1 cellular context compared by ENCODE assay signal in genomic region chr19:19488875-19489690, GRCh38.
TF ChIP-seq lines count a peak whose summit lies in the region.

No MANE protein-coding gene starts in this region.

TF ChIP-seq in H1, 55 proteins besides CTCF, POLR2A, EP300 and RAD21:
- TF ChIP-seq MAFK (IDR thresholded peaks at IDR 0.05; ENCODE audit: low read depth, low read length) (no peak), NANOG (IDR thresholded peaks at IDR 0.05; ENCODE audit: insufficient read depth, low read depth, low read length, poor library complexity, severe bottlenecking) (peak; percentile 74), TAF7 (optimal IDR thresholded peaks at IDR 0.05; ENCODE audit: borderline replicate concordance, low read depth, low read length) (peak; percentile 80), SIN3A (conservative IDR thresholded peaks at IDR 0.05 in 1 of 2, IDR thresholded peaks at IDR 0.05 in 1 of 2; ENCODE audit: low read depth in 1 of 2, low read length in 2 of 2) (peak in 1 of 2 experiments; percentile 88; a peak in 2 of 4 replicates), JUN (IDR thresholded peaks at IDR 0.05; ENCODE audit: low read depth, low read length) (peak; percentile 87), USF2 (IDR thresholded peaks at IDR 0.05; ENCODE audit: low read length) (peak; percentile 98), SAP30 (IDR thresholded peaks at IDR 0.05; ENCODE audit: insufficient read depth, insufficient replicate concordance, low read length) (no peak), TAF1 (IDR thresholded peaks at IDR 0.05; ENCODE audit: low read depth, low read length) (peak; percentile 64; the same call in 1 of the 2 replicates), POLR2AphosphoS5 (IDR thresholded peaks at IDR 0.05; ENCODE audit: low read depth, low read length) (peak; percentile 47), YY1 (IDR thresholded peaks at IDR 0.05; ENCODE audit: low read depth, low read length) (peak; percentile 99), TBP (IDR thresholded peaks at IDR 0.05; ENCODE audit: low read depth, low read length) (peak; percentile 27; the same call in 1 of the 2 replicates), ATF2 (IDR thresholded peaks at IDR 0.05; ENCODE audit: low read length) (peak; percentile 96), TCF12 (IDR thresholded peaks at IDR 0.05; ENCODE audit: low read depth, low read length) (0 out of 2 replicates have a peak, but pooled peaks have one; percentile 2), HDAC2 (IDR thresholded peaks at IDR 0.05; ENCODE audit: borderline replicate concordance in 1 of 2, low read depth in 2 of 2, low read length in 2 of 2) (peak; percentile 49 to 70; a peak in 2 of 4 replicates), TEAD4 (IDR thresholded peaks at IDR 0.05; ENCODE audit: low read depth, low read length) (peak; percentile 77; the same call in 1 of the 2 replicates), ATF3 (IDR thresholded peaks at IDR 0.05; ENCODE audit: insufficient read depth, low read depth, low read length) (peak; percentile 84), CREB1 (IDR thresholded peaks at IDR 0.05) (peak; percentile 67), SP1 (IDR thresholded peaks at IDR 0.05; ENCODE audit: low read depth, low read length) (peak; percentile 59; the same call in 1 of the 2 replicates), SP4 (IDR thresholded peaks at IDR 0.05; ENCODE audit: low read length) (peak; percentile 97), JUND (IDR thresholded peaks at IDR 0.05; ENCODE audit: low read length) (peak; percentile 88), RNF2 (IDR thresholded peaks at IDR 0.05; ENCODE audit: borderline replicate concordance, low read depth, low read length, missing control alignments, poor library complexity, severe bottlenecking) (no peak), CHD2 (IDR thresholded peaks at IDR 0.05; ENCODE audit: low read length) (no peak), CTBP2 (IDR thresholded peaks at IDR 0.05; ENCODE audit: borderline replicate concordance, insufficient read depth, insufficient read length, low read length) (no peak), SIX5 (IDR thresholded peaks at IDR 0.05; ENCODE audit: low read depth, low read length) (no peak), KDM5A (IDR thresholded peaks at IDR 0.05; ENCODE audit: low read length) (no peak)
- TF ChIP-seq, protein P1, sequence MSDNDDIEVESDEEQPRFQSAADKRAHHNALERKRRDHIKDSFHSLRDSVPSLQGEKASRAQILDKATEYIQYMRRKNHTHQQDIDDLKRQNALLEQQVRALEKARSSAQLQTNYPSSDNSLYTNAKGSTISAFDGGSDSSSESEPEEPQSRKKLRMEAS (IDR thresholded peaks at IDR 0.05) = peak; percentile 35; the same call in 1 of the 2 replicates
